Comparison of ENCODE assay signal across 24 cellular contexts in the genomic region with DNA sequence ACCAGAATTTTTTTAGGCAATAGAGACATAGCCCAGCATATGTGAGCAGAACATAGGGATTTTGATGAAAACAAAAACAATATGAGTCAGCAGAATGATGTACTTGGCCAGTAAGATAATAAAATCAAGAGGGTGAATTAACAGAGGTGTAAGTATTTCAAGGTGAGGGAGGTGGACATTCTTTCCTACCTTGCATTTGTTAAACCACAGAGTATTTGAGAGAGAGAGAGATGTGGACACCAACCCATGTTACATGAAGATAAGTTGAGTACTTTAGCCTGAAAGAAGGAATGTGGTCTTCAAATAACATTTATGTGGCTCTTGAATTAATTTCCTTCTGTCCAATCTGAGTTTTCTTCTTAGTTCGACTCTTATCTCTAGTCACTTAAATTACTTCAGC.
"Had no signal": no experiment of that assay in that cellular context is flagged by ENCODE, and none has a peak within 500 bp of the region (broad histone marks: within the 10 kb centered on the region; RNA-seq: fewer than 3 reads in every experiment).

No MANE protein-coding gene starts in this region.

- H3K36me3 ChIP-seq: brain microvascular endothelial cell, SJSA1 had no signal

- H3K9me3 ChIP-seq: SJSA1, SK-N-SH had no signal

- ATAC-seq: activated CD8-positive, alpha-beta T cell treated with anti-CD3 and anti-CD28 coated beads for 36 hours; activated naive CD8-positive, alpha-beta T cell treated with anti-CD3 and anti-CD28 coated beads, Interleukin-2, amount 50 U/mL, for 24 hours; Panc1 had no signal

- H3K9ac ChIP-seq: SK-N-SH had no signal

- H3K4me3 Mint-ChIP-seq: activated CD4-positive, alpha-beta T cell treated with anti-CD3 and anti-CD28 coated beads, Interleukin-2, amount 10 ng/mL, durations not matched to agents 24 days and 14 days; activated CD8-positive, alpha-beta T cell treated with anti-CD3 and anti-CD28 coated beads for 36 hours; activated naive CD4-positive, alpha-beta T cell treated with anti-CD3 and anti-CD28 coated beads, Interleukin-2, amount 10 ng/mL, durations not matched to agents 7 days and 5 days; activated naive CD8-positive, alpha-beta T cell; activated naive CD8-positive, alpha-beta T cell treated with anti-CD3 and anti-CD28 coated beads, Interleukin-2, amount 50 U/mL, for 24 hours; activated T-cell treated with anti-CD3 and anti-CD28 coated beads, Interleukin-2, amount 50 U/mL, for 24 hours; T-helper 1 cell treated with Interleukin-12 subunit alpha and Interleukin-12 subunit beta and Interleukin-4 antibody, amounts not matched to agents 30 μg/mL and 1 μg/mL, for 36 hours; T-helper 2 cell treated with Interferon-gamma antibody and Interleukin-4, amounts not matched to agents 5 μg/mL and 100 μg/mL, for 36 hours had no signal

- H3K27me3 Mint-ChIP-seq: activated CD4-positive, alpha-beta T cell treated with anti-CD3 and anti-CD28 coated beads, Interleukin-2, amount 10 ng/mL, durations not matched to agents 24 days and 14 days; activated CD8-positive, alpha-beta T cell treated with anti-CD3 and anti-CD28 coated beads for 36 hours; activated naive CD4-positive, alpha-beta T cell treated with anti-CD3 and anti-CD28 coated beads, Interleukin-2, amount 10 ng/mL, durations not matched to agents 7 days and 5 days; activated naive CD8-positive, alpha-beta T cell; activated naive CD8-positive, alpha-beta T cell treated with anti-CD3 and anti-CD28 coated beads, Interleukin-2, amount 50 U/mL, for 24 hours; activated T-cell treated with anti-CD3 and anti-CD28 coated beads, Interleukin-2, amount 50 U/mL, for 24 hours had no signal

- H3K9me3 Mint-ChIP-seq: activated CD4-positive, alpha-beta T cell treated with anti-CD3 and anti-CD28 coated beads, Interleukin-2, amount 10 ng/mL, durations not matched to agents 24 days and 14 days; activated CD8-positive, alpha-beta T cell treated with anti-CD3 and anti-CD28 coated beads for 36 hours; activated naive CD4-positive, alpha-beta T cell treated with anti-CD3 and anti-CD28 coated beads, Interleukin-2, amount 10 ng/mL, durations not matched to agents 7 days and 5 days; activated T-cell treated with anti-CD3 and anti-CD28 coated beads, Interleukin-2, amount 50 U/mL, for 24 hours; activated T-helper 2 cell treated with anti-CD3 and anti-CD28 coated beads, Interferon-gamma antibody, Interleukin-2, Interleukin-4, amounts not matched to agents 10 μg/mL and 5 μg/mL and 100 μg/mL, durations not matched to agents 14 hours and 24 hours and 36 hours; T-helper 1 cell treated with Interleukin-12 subunit alpha and Interleukin-12 subunit beta and Interleukin-4 antibody, amounts not matched to agents 30 μg/mL and 1 μg/mL, for 36 hours; T-helper 2 cell treated with Interferon-gamma antibody and Interleukin-4, amounts not matched to agents 5 μg/mL and 100 μg/mL, for 36 hours had no signal

- H3K27me3 ChIP-seq: brain microvascular endothelial cell, SJSA1 had no signal

- H3K4me2 ChIP-seq: SK-N-SH had no signal

- H3K27ac ChIP-seq: brain microvascular endothelial cell, SJSA1 had no signal

- H3K27ac Mint-ChIP-seq: activated CD4-positive, alpha-beta T cell treated with anti-CD3 and anti-CD28 coated beads, Interleukin-2, amount 10 ng/mL, durations not matched to agents 24 days and 14 days; activated CD8-positive, alpha-beta T cell treated with anti-CD3 and anti-CD28 coated beads for 36 hours; activated naive CD4-positive, alpha-beta T cell treated with anti-CD3 and anti-CD28 coated beads, Interleukin-2, amount 10 ng/mL, durations not matched to agents 7 days and 5 days; activated naive CD8-positive, alpha-beta T cell; activated naive CD8-positive, alpha-beta T cell treated with anti-CD3 and anti-CD28 coated beads, Interleukin-2, amount 50 U/mL, for 24 hours; activated T-cell treated with anti-CD3 and anti-CD28 coated beads, Interleukin-2, amount 50 U/mL, for 24 hours; activated T-helper 2 cell treated with anti-CD3 and anti-CD28 coated beads, Interferon-gamma antibody, Interleukin-2, Interleukin-4, amounts not matched to agents 10 μg/mL and 5 μg/mL and 100 μg/mL, durations not matched to agents 14 hours and 24 hours and 36 hours; T-helper 1 cell treated with Interleukin-12 subunit alpha and Interleukin-12 subunit beta and Interleukin-4 antibody, amounts not matched to agents 30 μg/mL and 1 μg/mL, for 36 hours; T-helper 2 cell treated with Interferon-gamma antibody and Interleukin-4, amounts not matched to agents 5 μg/mL and 100 μg/mL, for 36 hours had no signal

- H3K9me2 ChIP-seq: SK-N-SH had no signal

- DNase-seq: activated CD4-positive, alpha-beta T cell treated with anti-CD3 and anti-CD28 coated beads, Interleukin-2, amount 10 ng/mL, durations not matched to agents 24 days and 14 days; activated CD4-positive, alpha-beta T cell treated with anti-CD3 and anti-CD28 coated beads, Interleukin-2, amount 50 U/mL, for 4 hours; activated CD8-positive, alpha-beta T cell treated with anti-CD3 and anti-CD28 coated beads for 36 hours; activated naive CD4-positive, alpha-beta T cell treated with anti-CD3 and anti-CD28 coated beads, Interleukin-2, amount 10 ng/mL, durations not matched to agents 7 days and 5 days; activated naive CD8-positive, alpha-beta T cell treated with anti-CD3 and anti-CD28 coated beads, Interleukin-2, amount 50 U/mL, for 24 hours; activated T-cell treated with anti-CD3 and anti-CD28 coated beads, Interleukin-2, amount 50 U/mL, for 24 hours; anterior cingulate cortex; brain microvascular endothelial cell; Karpas-422; KBM-7; NCI-H1105; NCI-H1417 treated with DMSO at 0.1 percent for 48 hours; NCI-H1930; NCI-H2081 treated with DMSO at 0.1 percent for 48 hours; NCI-H345; NCI-H524 treated with DMSO at 0.1 percent for 48 hours; SHP77; SK-N-SH had no signal

- H3K4me3 ChIP-seq: SJSA1 had no signal

- H3K4me1 Mint-ChIP-seq: activated CD4-positive, alpha-beta T cell treated with anti-CD3 and anti-CD28 coated beads, Interleukin-2, amount 10 ng/mL, durations not matched to agents 24 days and 14 days; activated naive CD4-positive, alpha-beta T cell treated with anti-CD3 and anti-CD28 coated beads, Interleukin-2, amount 10 ng/mL, durations not matched to agents 7 days and 5 days; activated naive CD8-positive, alpha-beta T cell treated with anti-CD3 and anti-CD28 coated beads, Interleukin-2, amount 50 U/mL, for 24 hours had no signal

- H3K4me1 ChIP-seq: SJSA1 had no signal
